Comparison of ENCODE assay signal across 19 cellular contexts in the genomic region with DNA sequence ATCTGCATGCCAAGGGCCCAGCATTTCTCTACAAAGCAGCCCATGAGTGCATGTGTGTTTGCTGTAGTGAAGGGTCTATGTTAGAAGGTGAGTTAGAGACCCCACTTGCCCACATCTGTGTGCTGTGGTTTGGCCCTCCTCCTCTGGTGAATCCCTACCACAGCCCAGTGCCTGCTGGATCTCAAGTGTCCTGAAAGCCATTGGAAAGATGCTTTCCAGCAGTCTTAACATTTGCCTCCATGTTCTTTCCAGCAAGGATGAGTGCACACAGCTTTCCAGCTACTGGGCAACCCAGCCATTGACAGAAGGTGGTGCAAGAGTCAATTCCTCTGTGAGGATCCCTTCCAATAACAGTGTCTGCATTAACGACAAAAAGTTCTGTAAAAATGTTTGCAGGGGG. TPM values are rescaled to one million over a fixed set of nuclear protein-coding genes. Genes with fewer than 3 reads are reported as not detected.
DNase-seq lines count a peak whose midpoint lies in the region; ATAC-seq, FAIRE-seq and TF ChIP-seq lines count a peak whose summit lies in the region.
"Had no signal": no experiment of that assay in that cellular context is flagged by ENCODE, and none has a peak within 500 bp of the region (broad histone marks: within the 10 kb centered on the region; RNA-seq: fewer than 3 reads in every experiment).

No MANE protein-coding gene starts in this region.

- POLR2A ChIA-PET in HepG2 (lab: Yijun Ruan, JAX) = interaction anchor here (1.8 to 2.8 kb wide), 2 partner anchors 11 to 14 kb away, joined by 7 read pairs; partner anchors contain the start of gene CRIM1

- no peak overlapping the region for H3K23ac ChIP-seq in neuronal stem cell (ENCODE audit: low read depth, low read length, poor library complexity)

- TF ChIP-seq RAD21 in HepG2 (CRISPR knock-in tag; IDR thresholded peaks at IDR 0.05) = no peak

- H3K4me1 ChIP-seq in HepG2 (ENCODE audit: insufficient read depth, low read length) = peaks cover 94% of the 10 kb centered on the region
- no peaks in the 10 kb centered on the region for H3K4me1 ChIP-seq in right lobe of liver
- peaks cover 29 to 30% of the 10 kb centered on the region in 2 donors for H3K4me1 ChIP-seq in neuronal stem cell (ENCODE audit: control insufficient read depth in 2 of 2, insufficient read depth in 1 of 2, low read depth in 1 of 2, low read length in 2 of 2)

- H2AK5ac ChIP-seq in neuronal stem cell (ENCODE audit: low read depth, low read length) = no peak overlapping the region

- H3K14ac ChIP-seq in neuronal stem cell (ENCODE audit: low read length) = no peak overlapping the region

- intact Hi-C loops in HepG2 (cut with micrococcal nuclease; ENCODE audit: unreplicated experiment) (no loop called here), right lobe of liver (cut with DNase I) (no loop called here)

- no peaks in the 10 kb centered on the region for H3K79me1 ChIP-seq in neuronal stem cell (ENCODE audit: low read depth, low read length)

- no peak overlapping the region for H3K4ac ChIP-seq in neuronal stem cell (ENCODE audit: low read length)

- TF ChIP-seq CTCF in HepG2 (CRISPR knock-in tag; IDR thresholded peaks at IDR 0.05) (no peak), right lobe of liver (IDR thresholded peaks at IDR 0.05) (no peak)

- no peak overlapping the region for H2BK120ac ChIP-seq in neuronal stem cell (ENCODE audit: low read depth, low read length)

- no peak overlapping the region for H3K4me3 ChIP-seq in HepG2 (replicated peaks in 1 of 3; ENCODE audit: insufficient read depth in 1 of 3, low read depth in 2 of 3, low read length in 3 of 3)
- no peak overlapping the region for H3K4me3 ChIP-seq in right lobe of liver
- H3K4me3 ChIP-seq in neuronal stem cell (ENCODE audit: low read length in 2 of 2) = no peak overlapping the region
- H3K4me3 ChIP-seq: skin epidermis, testis had no signal

- peaks cover 100% of the 10 kb centered on the region for H3K79me2 ChIP-seq in HepG2 (ENCODE audit: insufficient read depth, low read length)

- no peak overlapping the region for H4K91ac ChIP-seq in neuronal stem cell (ENCODE audit: low read depth, low read length, poor library complexity)

- TF ChIP-seq POLR2A in HepG2 (IDR thresholded peaks at IDR 0.05; ENCODE audit: insufficient read depth in 1 of 2, low read depth in 2 of 2, low read length in 2 of 2) (no peak), right lobe of liver (IDR thresholded peaks at IDR 0.05) (no peak)

- H3K4me2 ChIP-seq in HepG2 (ENCODE audit: low read depth, low read length) = no peak overlapping the region; the same call in 1 of the 2 replicates
- H3K4me2 ChIP-seq in neuronal stem cell (ENCODE audit: insufficient read depth, low read length, poor library complexity, severe bottlenecking) = no peak overlapping the region

- H3K36me3 ChIP-seq in HepG2 (replicated peaks in 1 of 2; ENCODE audit: control insufficient read depth in 1 of 2, insufficient read depth in 2 of 2, low read length in 2 of 2) (peaks cover 5% of the 10 kb centered on the region in 2 experiments; a peak in 4 of 5 replicates), right lobe of liver (no peaks in the 10 kb centered on the region), neuronal stem cell (replicated peaks in 1 of 2; ENCODE audit: control insufficient read depth in 2 of 2, insufficient read depth in 2 of 2, low read length in 2 of 2) (no peaks in the 10 kb centered on the region)

- H2AFZ ChIP-seq in HepG2 (ENCODE audit: low read length) (no peak overlapping the region), neuronal stem cell (ENCODE audit: low read length) (peak overlapping the region; percentile 13)
- H2AFZ ChIP-seq: parathyroid adenoma had no signal

- H2BK5ac ChIP-seq in neuronal stem cell (ENCODE audit: low read length) = no peak overlapping the region

- no TSS peak for BruUV-seq in HepG2 (replicated peaks; lab: Mats Ljungman, UMichigan)

- no peak for ATAC-seq in HepG2
- no peak for ATAC-seq in right lobe of liver
- ATAC-seq in HG03520 (IDR thresholded peaks at IDR 0.05; ENCODE audit: unreplicated experiment) = no peak
- ATAC-seq: activated T-cell treated with anti-CD3 and anti-CD28 coated beads, Interleukin-2, amount 50 U/mL, for 72 hours; left ventricle myocardium superior; T-helper 17 cell had no signal

- DNase-seq in HepG2 (ENCODE audit: low spot score) = no peak
- DNase-seq in right lobe of liver = no peak
- DNase-seq in dermis blood vessel endothelial cell = peak; percentile 30
- DNase-seq in neuronal stem cell (ENCODE audit: low spot score) = no peak
- no peak for DNase-seq in MV-4-11 (lab: John Stamatoyannopoulos, UW)
- no peak for DNase-seq in GDM1 (lab: John Stamatoyannopoulos, UW)
- no peak for DNase-seq in GOT3 (lab: John Stamatoyannopoulos, UW)
- DNase-seq: activated B cell treated with CpG ODN at 0.5 μM for 24 hours; activated T-cell treated with anti-CD3 and anti-CD28 coated beads, Interleukin-2, amount 50 U/mL, for 72 hours; left ventricle myocardium superior; NCI-H1930; NCI-H446; T-helper 17 cell; testis had no signal

- CTCF ChIA-PET in HepG2 (lab: Yijun Ruan, JAX; ENCODE audit: low intra/inter-chr PET ratio, low total read pairs) = no interaction called here

- FAIRE-seq in HepG2 (lab: Jason Lieb, UNC) = no peak
- FAIRE-seq: A204.1 had no signal

- H2BK12ac ChIP-seq in neuronal stem cell (ENCODE audit: low read length) = no peak overlapping the region

- H3K27ac ChIP-seq in HepG2 (ENCODE audit: extremely low read length, insufficient read depth, low read length) = peak overlapping the region; percentile 57
- no peak overlapping the region for H3K27ac ChIP-seq in right lobe of liver
- no peak overlapping the region for H3K27ac ChIP-seq in neuronal stem cell (replicated peaks; ENCODE audit: low read length)
- H3K27ac ChIP-seq: C4-2B, parathyroid adenoma, testis had no signal

- H3K18ac ChIP-seq in neuronal stem cell (ENCODE audit: low read length) = no peak overlapping the region

- H2BK15ac ChIP-seq in neuronal stem cell (ENCODE audit: low read length) = no peak overlapping the region

- H3K9ac ChIP-seq in HepG2 (ENCODE audit: insufficient read depth, low read depth, low read length) (no peak overlapping the region), neuronal stem cell (ENCODE audit: low read depth, low read length, poor library complexity) (no peak overlapping the region)
- H3K9ac ChIP-seq: parathyroid adenoma had no signal

- H4K20me1 ChIP-seq in HepG2 (ENCODE audit: insufficient read depth, low read length) = peaks cover 65% of the 10 kb centered on the region

- H3K27me3 ChIP-seq in HepG2 (ENCODE audit: control insufficient read depth in 1 of 2, insufficient read depth in 2 of 2, low read length in 2 of 2) (no peaks in the 10 kb centered on the region), right lobe of liver (no peaks in the 10 kb centered on the region), neuronal stem cell (ENCODE audit: control insufficient read depth in 3 of 3, insufficient read depth in 3 of 3, low read depth in 1 of 3, low read length in 3 of 3) (no peaks in the 10 kb centered on the region)
- H3K27me3 ChIP-seq: testis had no signal

- in situ Hi-C loops in HepG2 (cut with HindIII; ENCODE audit: extremely low pct_ligation_motif_present, low pct_unique_long_range_greater_than_20kb) = no loop called here

- TF ChIP-seq EP300 in HepG2 (IDR thresholded peaks at IDR 0.05; ENCODE audit: low read depth in 2 of 2, low read length in 2 of 2) = no peak
- no peak for TF ChIP-seq EP300 in HepG2 (CRISPR knock-in tag; IDR thresholded peaks at IDR 0.05; ENCODE audit: borderline replicate concordance)

- 87% methylated on average over 1 of the region's 1 CpG for WGBS in HepG2 (ENCODE audit: low lambda C conversion rate)
- 70% methylated on average over 1 of the region's 1 CpG for WGBS in right lobe of liver (ENCODE audit: insufficient coverage, low coverage, low lambda C conversion rate, missing lambda C conversion rate)
- no CpG with 5 or more reads among the region's 1 CpG for WGBS in neuronal stem cell (ENCODE audit: extremely low coverage in 2 of 2, insufficient read length in 2 of 2, insufficient replicate concordance in 1 of 2), 2 donors

- H4K8ac ChIP-seq in neuronal stem cell (ENCODE audit: low read depth, low read length) = no peak overlapping the region

- H3K9me3 ChIP-seq in HepG2 (ENCODE audit: low read length) (no peaks in the 10 kb centered on the region), right lobe of liver (no peaks in the 10 kb centered on the region), neuronal stem cell (replicated peaks in 1 of 2; ENCODE audit: control insufficient read depth in 2 of 2, insufficient read depth in 1 of 2, low read depth in 1 of 2, low read length in 2 of 2) (no peaks in the 10 kb centered on the region)
- H3K9me3 ChIP-seq: testis had no signal

RNA-seq across cellular contexts. Expression of gene CRIM1, which starts 13.6 kb away (rescaled TPM):
- total RNA-seq in HepG2 (2016; rRNA removed; fragmentation: Illumina TruSeq; extraction: Trizol) (21.5 and 39.1 TPM in 2 replicates), right lobe of liver (10 to 100 TPM in 4 of 6 experiments, 1 to 10 TPM in 2; 4.2 to 30.5 (median 16.7) TPM), dermis blood vessel endothelial cell (765 and 891 TPM in 2 replicates)
- total RNA-seq in HepG2 (2016; cell fraction: cytosol; rRNA removed; fragmentation: Illumina TruSeq; extraction: Trizol; ENCODE audit: low read depth) = 87.0 and 95.7 TPM in 2 replicates
- total RNA-seq in HepG2 (2016; cell fraction: insoluble cytoplasmic fraction; rRNA removed; fragmentation: Illumina TruSeq; extraction: Trizol) = 19.5 and 37.7 TPM in 2 replicates
- 21.6 and 24.0 TPM in 2 replicates for total RNA-seq in HepG2 (2016; cell fraction: membrane; rRNA removed; fragmentation: Illumina TruSeq; extraction: Trizol)
- total RNA-seq in HepG2 (2016; cell fraction: nucleus; rRNA removed; fragmentation: Illumina TruSeq; extraction: Trizol) = 70.5 and 71.4 TPM in 2 replicates
- 61.6 and 69.9 TPM in 2 replicates for polyA plus RNA-seq in HepG2 (2011; rRNA removed)
- 47.0 and 57.8 TPM in 2 replicates for polyA plus RNA-seq in HepG2 (2011; cell fraction: cytosol; rRNA removed)
- polyA plus RNA-seq in HepG2 (2011; cell fraction: nucleus; rRNA removed) = 59.9 and 71.8 TPM in 2 replicates
- 47.6 and 59.6 TPM in 2 replicates for polyA plus RNA-seq in HepG2 (2012)
- 1.1 and 2.4 TPM in 2 replicates for polyA plus RNA-seq in HepG2 (2016; cell fraction: cytosol; fragmentation: Illumina TruSeq; extraction: Trizol; ENCODE audit: low read depth)
- 14.9 and 16.1 TPM in 2 replicates for polyA plus RNA-seq in HepG2 (2016; cell fraction: insoluble cytoplasmic fraction; fragmentation: Illumina TruSeq; extraction: Trizol; ENCODE audit: low read depth)
- 3.8 and 5.1 TPM in 2 replicates for polyA plus RNA-seq in HepG2 (2016; cell fraction: membrane; fragmentation: Illumina TruSeq; extraction: Trizol; ENCODE audit: low read depth)
- polyA plus RNA-seq in HepG2 (2016; cell fraction: nucleus; fragmentation: Illumina TruSeq; extraction: Trizol; ENCODE audit: insufficient read depth, low read depth) = 36.1 and 38.6 TPM in 2 replicates
- polyA minus RNA-seq in HepG2 (2011; rRNA and poly(A)+ RNA removed; ENCODE audit: low replicate concordance) = 452 and 516 TPM in 2 replicates
- 226 and 235 TPM in 2 replicates for polyA minus RNA-seq in HepG2 (2011; cell fraction: cytosol; rRNA and poly(A)+ RNA removed)
- polyA minus RNA-seq in HepG2 (2011; cell fraction: nucleus; rRNA and poly(A)+ RNA removed) = 306 and 348 TPM in 2 replicates
- polyA plus RNA-seq in neuronal stem cell (2013, experiment 1 of 2) = 7.8 TPM
- 8.2 TPM for polyA plus RNA-seq in neuronal stem cell (2013, experiment 2 of 2)
